8 cellular contexts compared by ENCODE assay signal in the genomic region with DNA sequence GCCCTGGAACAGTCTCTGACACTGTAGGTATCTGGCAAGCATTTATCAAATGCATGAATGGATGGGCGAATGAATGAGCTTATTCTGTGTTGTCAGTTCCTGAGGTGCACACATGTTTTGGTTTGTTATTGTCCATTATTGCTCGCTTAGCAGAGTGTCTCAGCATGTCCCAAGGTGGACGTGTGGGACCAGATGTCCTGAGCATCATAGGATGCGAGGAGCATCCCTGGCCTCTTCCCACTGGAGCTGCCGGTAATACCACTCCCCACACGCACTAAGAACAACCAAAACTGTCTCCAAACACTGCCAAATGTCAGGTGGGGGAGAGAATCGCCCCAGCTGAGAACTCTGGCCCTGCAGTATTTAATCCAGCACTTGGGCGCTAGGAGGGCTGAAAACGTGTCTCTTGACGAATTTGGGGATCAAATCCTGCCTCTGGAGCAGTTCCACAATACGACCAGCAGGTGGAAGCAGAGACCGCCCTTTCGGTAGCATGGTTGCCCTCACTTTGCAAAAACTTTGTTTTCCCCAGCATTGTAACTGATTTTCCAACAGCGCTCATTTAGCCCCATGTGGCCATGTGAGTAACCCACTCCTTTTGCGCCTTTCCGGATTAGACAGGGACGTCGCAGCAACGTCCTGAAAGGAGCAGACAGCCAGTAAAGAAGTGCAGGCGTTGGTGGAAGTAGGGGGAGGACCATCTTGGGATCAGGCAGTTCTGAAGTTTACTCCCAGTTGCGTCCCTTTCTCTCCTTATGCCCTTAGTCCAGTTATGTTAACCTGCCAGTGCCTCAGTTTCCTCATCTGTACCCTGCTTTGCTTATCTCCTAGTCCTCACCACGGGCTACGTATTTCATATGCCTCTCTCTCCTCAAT. TPM values are rescaled to one million over a fixed set of nuclear protein-coding genes. Genes with fewer than 3 reads are reported as not detected.
A peak's percentile ranks its signal among the peaks of the same experiment; 100 is the strongest.
DNase-seq lines count a peak whose midpoint lies in the region; ATAC-seq and TF ChIP-seq lines count a peak whose summit lies in the region.

No MANE protein-coding gene starts in this region.

- H3K27ac ChIP-seq in AG04450 (ENCODE audit: low read depth, low read length), result peak overlapping the region; percentile 21

- H3K4me3 ChIP-seq in AG04450 (ENCODE audit: low read depth, low read length), result no peak overlapping the region

- H3K9me3 ChIP-seq in AG04450 (ENCODE audit: control insufficient read depth, insufficient read depth, low read length), result no peaks in the 10 kb centered on the region

- H3K27me3 ChIP-seq in AG04450 (ENCODE audit: control insufficient read depth, insufficient read depth, low read length), result no peaks in the 10 kb centered on the region

- peak; percentile 99 for TF ChIP-seq CTCF in AG04450 (IDR thresholded peaks at IDR 0.05; ENCODE audit: low read depth, low read length)

- ATAC-seq in GM18517 (IDR thresholded peaks at IDR 0.05; ENCODE audit: unreplicated experiment) (peak; percentile 87), HG03039 (IDR thresholded peaks at IDR 0.05; ENCODE audit: unreplicated experiment) (peak; percentile 68)

- CTCF ChIA-PET in AG04450 (lab: Charles Lee), result interaction anchor here (0.6 to 3.7 kb wide), 25 partner anchors 12 to 1948 kb away, joined by 3 to 30 read pairs (median 4); a partner anchor contains a TSS

- DNase-seq in AG04450 (ENCODE audit: low read depth, low spot score) (peak; percentile 74), NCI-H2107 treated with DMSO at 0.1 percent for 48 hours (lab: John Stamatoyannopoulos, UW; ENCODE audit: unreplicated experiment) (peak; percentile 58), UCSD-AML1 (lab: John Stamatoyannopoulos, UW; ENCODE audit: unreplicated experiment) (peak; percentile 78), brain pericyte (ENCODE audit: low read depth, low spot score) (peak; percentile 60), iris pigment epithelial cell (ENCODE audit: low read depth) (peak; percentile 86)
- DNase-seq in stimulated activated CD4-positive, alpha-beta T cell treated with anti-CD3 and anti-CD28 coated beads, Interleukin-1b, Interleukin-23, amount 100 ng/mL, for 24 hours (ENCODE audit: low read depth in 4 of 4, low spot score in 1 of 4), result peak; percentile 42 to 60 (median 50)

- POLR2A ChIA-PET in AG04450 (lab: Yijun Ruan, JAX), result no interaction called here

RNA-seq across cellular contexts. Expression of a gene that starts 22.7 kb away (rescaled TPM):
- polyA plus RNA-seq in AG04450 (2011; rRNA removed), result not detected in 2 replicates
- polyA minus RNA-seq in AG04450 (2011; rRNA and poly(A)+ RNA removed), result not detected in 2 replicates

RNA-seq across cellular contexts. Expression of a gene that starts 53.9 kb away (rescaled TPM):
- 39.7 and 46.3 TPM in 2 replicates for polyA plus RNA-seq in AG04450 (2011; rRNA removed)
- 58.6 and 103 TPM in 2 replicates for polyA minus RNA-seq in AG04450 (2011; rRNA and poly(A)+ RNA removed)
